In the genomic region with DNA sequence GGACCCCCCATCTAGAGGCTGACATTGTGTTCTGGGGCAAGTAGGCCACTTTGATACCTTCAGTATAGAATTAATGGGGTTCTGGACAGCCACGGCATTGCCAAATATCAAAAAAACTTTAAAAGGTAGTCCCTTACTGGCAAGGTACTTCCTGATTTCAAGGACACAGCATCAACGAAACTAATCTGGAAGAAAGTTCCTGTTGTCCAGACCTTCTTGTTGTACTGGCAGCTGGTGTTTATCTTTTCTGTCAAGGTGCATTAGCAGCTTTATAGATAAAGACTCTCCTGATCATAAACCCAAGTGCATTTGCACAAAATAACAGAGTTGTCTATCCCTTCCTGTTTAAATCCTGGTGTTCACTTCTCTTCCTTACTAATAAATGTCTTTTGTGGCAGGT, we compare ENCODE assay signal across 1 cellular context.
TF ChIP-seq lines count a peak whose summit lies in the region.

No MANE protein-coding gene starts in this region.

TF ChIP-seq in K562, 482 proteins besides CTCF, POLR2A, EP300 and RAD21 (continued from another document and continues in another):
- TF ChIP-seq TBL1XR1 (IDR thresholded peaks at IDR 0.05; ENCODE audit: low read length in 2 of 2) (peak in 1 of 2 experiments; percentile 75; a peak in 2 of 4 replicates), ASH1L (IDR thresholded peaks at IDR 0.05; ENCODE audit: borderline replicate concordance, low read depth, partially characterized antibody) (no peak), MTA3 (IDR thresholded peaks at IDR 0.05; ENCODE audit: borderline replicate concordance) (0 out of 2 replicates have a peak, but pooled peaks have one; percentile 56), CREB1 (IDR thresholded peaks at IDR 0.05) (0 out of 2 replicates have a peak, but pooled peaks have one; percentile 46), CREB1 (CRISPR knock-in tag; IDR thresholded peaks at IDR 0.05) (no peak), ADNP (tag; IDR thresholded peaks at IDR 0.05) (no peak), ARNT (IDR thresholded peaks at IDR 0.05) (peak in 1 of 2 experiments; percentile 88; a peak in 2 of 4 replicates), NFIC (IDR thresholded peaks at IDR 0.05) (peak; percentile 79), AFF1 (IDR thresholded peaks at IDR 0.05; ENCODE audit: low read depth in 1 of 2, partially characterized antibody in 2 of 2) (peak in 1 of 2 experiments; percentile 44), FOXP1 (CRISPR knock-in tag; IDR thresholded peaks at IDR 0.05) (no peak; the same call in 1 of the 2 replicates), STAT5A (IDR thresholded peaks at IDR 0.05; ENCODE audit: borderline replicate concordance, low read length) (peak; percentile 86), ZNF444 (CRISPR knock-in tag; IDR thresholded peaks at IDR 0.05) (no peak), SMARCE1 (IDR thresholded peaks at IDR 0.05) (peak; percentile 86), GATA2 (CRISPR knock-in tag; IDR thresholded peaks at IDR 0.05) (peak; percentile 86), SMAD4 (CRISPR knock-in tag; conservative IDR thresholded peaks at IDR 0.05) (peak; percentile 87), USF2 (CRISPR knock-in tag; IDR thresholded peaks at IDR 0.05) (no peak), ELF1 (tag; IDR thresholded peaks at IDR 0.05) (0 out of 2 replicates have a peak, but pooled peaks have one; percentile 39), KDM4B (IDR thresholded peaks at IDR 0.05; ENCODE audit: borderline replicate concordance in 2 of 2, low read depth in 1 of 2) (no peak), C11orf30 (IDR thresholded peaks at IDR 0.05; ENCODE audit: low read depth) (no peak), EP400 (IDR thresholded peaks at IDR 0.05) (peak; percentile 33; the same call in 1 of the 2 replicates), SOX6 (IDR thresholded peaks at IDR 0.05) (peak; percentile 96), ZEB2 (IDR thresholded peaks at IDR 0.05) (peak; percentile 97), FOXK2 (conservative IDR thresholded peaks at IDR 0.05 in 1 of 2, IDR thresholded peaks at IDR 0.05 in 1 of 2; ENCODE audit: low read depth in 2 of 2) (peak; percentile 82 to 91), ZNF436 (CRISPR knock-in tag; IDR thresholded peaks at IDR 0.05) (no peak), MAZ (CRISPR knock-in tag; conservative IDR thresholded peaks at IDR 0.05 in 1 of 2, IDR thresholded peaks at IDR 0.05 in 1 of 2) (peak in 1 of 2 experiments; percentile 51; a peak in 2 of 4 replicates), FOXM1 (IDR thresholded peaks at IDR 0.05; ENCODE audit: low read depth) (peak; percentile 87), FOXM1 (CRISPR knock-in tag; IDR thresholded peaks at IDR 0.05; ENCODE audit: low read depth) (no peak), NR1H2 (CRISPR knock-in tag; IDR thresholded peaks at IDR 0.05) (no peak), NCOR1 (IDR thresholded peaks at IDR 0.05) (peak; percentile 91), HNRNPL (IDR thresholded peaks at IDR 0.05; ENCODE audit: low read depth, low read length) (no peak), ZNF696 (CRISPR knock-in tag; conservative IDR thresholded peaks at IDR 0.05) (no peak), TEAD1 (CRISPR knock-in tag; IDR thresholded peaks at IDR 0.05) (no peak), CBFA2T2 (conservative IDR thresholded peaks at IDR 0.05) (peak; percentile 94)
- TF ChIP-seq, protein P1, sequence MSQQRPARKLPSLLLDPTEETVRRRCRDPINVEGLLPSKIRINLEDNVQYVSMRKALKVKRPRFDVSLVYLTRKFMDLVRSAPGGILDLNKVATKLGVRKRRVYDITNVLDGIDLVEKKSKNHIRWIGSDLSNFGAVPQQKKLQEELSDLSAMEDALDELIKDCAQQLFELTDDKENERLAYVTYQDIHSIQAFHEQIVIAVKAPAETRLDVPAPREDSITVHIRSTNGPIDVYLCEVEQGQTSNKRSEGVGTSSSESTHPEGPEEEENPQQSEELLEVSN (IDR thresholded peaks at IDR 0.05; ENCODE audit: borderline replicate concordance in 1 of 2, extremely low read depth in 1 of 2, insufficient read depth in 1 of 2, insufficient read length in 1 of 2, low read depth in 1 of 2, low read length in 1 of 2, poor library complexity in 1 of 2, severe bottlenecking in 1 of 2): no peak
- TF ChIP-seq, protein P2, sequence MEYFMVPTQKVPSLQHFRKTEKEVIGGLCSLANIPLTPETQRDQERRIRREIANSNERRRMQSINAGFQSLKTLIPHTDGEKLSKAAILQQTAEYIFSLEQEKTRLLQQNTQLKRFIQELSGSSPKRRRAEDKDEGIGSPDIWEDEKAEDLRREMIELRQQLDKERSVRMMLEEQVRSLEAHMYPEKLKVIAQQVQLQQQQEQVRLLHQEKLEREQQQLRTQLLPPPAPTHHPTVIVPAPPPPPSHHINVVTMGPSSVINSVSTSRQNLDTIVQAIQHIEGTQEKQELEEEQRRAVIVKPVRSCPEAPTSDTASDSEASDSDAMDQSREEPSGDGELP (CRISPR knock-in tag; IDR thresholded peaks at IDR 0.05; ENCODE audit: borderline replicate concordance): peak; percentile 29; the same call in 1 of the 2 replicates
- TF ChIP-seq, protein P3, sequence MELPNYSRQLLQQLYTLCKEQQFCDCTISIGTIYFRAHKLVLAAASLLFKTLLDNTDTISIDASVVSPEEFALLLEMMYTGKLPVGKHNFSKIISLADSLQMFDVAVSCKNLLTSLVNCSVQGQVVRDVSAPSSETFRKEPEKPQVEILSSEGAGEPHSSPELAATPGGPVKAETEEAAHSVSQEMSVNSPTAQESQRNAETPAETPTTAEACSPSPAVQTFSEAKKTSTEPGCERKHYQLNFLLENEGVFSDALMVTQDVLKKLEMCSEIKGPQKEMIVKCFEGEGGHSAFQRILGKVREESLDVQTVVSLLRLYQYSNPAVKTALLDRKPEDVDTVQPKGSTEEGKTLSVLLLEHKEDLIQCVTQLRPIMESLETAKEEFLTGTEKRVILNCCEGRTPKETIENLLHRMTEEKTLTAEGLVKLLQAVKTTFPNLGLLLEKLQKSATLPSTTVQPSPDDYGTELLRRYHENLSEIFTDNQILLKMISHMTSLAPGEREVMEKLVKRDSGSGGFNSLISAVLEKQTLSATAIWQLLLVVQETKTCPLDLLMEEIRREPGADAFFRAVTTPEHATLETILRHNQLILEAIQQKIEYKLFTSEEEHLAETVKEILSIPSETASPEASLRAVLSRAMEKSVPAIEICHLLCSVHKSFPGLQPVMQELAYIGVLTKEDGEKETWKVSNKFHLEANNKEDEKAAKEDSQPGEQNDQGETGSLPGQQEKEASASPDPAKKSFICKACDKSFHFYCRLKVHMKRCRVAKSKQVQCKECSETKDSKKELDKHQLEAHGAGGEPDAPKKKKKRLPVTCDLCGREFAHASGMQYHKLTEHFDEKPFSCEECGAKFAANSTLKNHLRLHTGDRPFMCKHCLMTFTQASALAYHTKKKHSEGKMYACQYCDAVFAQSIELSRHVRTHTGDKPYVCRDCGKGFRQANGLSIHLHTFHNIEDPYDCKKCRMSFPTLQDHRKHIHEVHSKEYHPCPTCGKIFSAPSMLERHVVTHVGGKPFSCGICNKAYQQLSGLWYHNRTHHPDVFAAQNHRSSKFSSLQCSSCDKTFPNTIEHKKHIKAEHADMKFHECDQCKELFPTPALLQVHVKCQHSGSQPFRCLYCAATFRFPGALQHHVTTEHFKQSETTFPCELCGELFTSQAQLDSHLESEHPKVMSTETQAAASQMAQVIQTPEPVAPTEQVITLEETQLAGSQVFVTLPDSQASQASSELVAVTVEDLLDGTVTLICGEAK (IDR thresholded peaks at IDR 0.05): peak; percentile 69
- TF ChIP-seq, protein P3 (CRISPR knock-in tag; IDR thresholded peaks at IDR 0.05): no peak
- TF ChIP-seq, protein P4, sequence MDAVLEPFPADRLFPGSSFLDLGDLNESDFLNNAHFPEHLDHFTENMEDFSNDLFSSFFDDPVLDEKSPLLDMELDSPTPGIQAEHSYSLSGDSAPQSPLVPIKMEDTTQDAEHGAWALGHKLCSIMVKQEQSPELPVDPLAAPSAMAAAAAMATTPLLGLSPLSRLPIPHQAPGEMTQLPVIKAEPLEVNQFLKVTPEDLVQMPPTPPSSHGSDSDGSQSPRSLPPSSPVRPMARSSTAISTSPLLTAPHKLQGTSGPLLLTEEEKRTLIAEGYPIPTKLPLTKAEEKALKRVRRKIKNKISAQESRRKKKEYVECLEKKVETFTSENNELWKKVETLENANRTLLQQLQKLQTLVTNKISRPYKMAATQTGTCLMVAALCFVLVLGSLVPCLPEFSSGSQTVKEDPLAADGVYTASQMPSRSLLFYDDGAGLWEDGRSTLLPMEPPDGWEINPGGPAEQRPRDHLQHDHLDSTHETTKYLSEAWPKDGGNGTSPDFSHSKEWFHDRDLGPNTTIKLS (IDR thresholded peaks at IDR 0.05; ENCODE audit: borderline replicate concordance, low read depth): peak; percentile 36; the same call in 1 of the 2 replicates
- TF ChIP-seq, protein P5, sequence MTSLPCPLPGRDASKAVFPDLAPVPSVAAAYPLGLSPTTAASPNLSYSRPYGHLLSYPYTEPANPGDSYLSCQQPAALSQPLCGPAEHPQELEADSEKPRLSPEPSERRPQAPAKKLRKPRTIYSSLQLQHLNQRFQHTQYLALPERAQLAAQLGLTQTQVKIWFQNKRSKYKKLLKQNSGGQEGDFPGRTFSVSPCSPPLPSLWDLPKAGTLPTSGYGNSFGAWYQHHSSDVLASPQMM (CRISPR knock-in tag; IDR thresholded peaks at IDR 0.05): no peak
- TF ChIP-seq, protein P6, sequence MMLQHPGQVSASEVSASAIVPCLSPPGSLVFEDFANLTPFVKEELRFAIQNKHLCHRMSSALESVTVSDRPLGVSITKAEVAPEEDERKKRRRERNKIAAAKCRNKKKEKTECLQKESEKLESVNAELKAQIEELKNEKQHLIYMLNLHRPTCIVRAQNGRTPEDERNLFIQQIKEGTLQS (IDR thresholded peaks at IDR 0.05): no peak
- TF ChIP-seq, protein P6 (CRISPR knock-in tag; conservative IDR thresholded peaks at IDR 0.05): no peak
- TF ChIP-seq, protein P7, sequence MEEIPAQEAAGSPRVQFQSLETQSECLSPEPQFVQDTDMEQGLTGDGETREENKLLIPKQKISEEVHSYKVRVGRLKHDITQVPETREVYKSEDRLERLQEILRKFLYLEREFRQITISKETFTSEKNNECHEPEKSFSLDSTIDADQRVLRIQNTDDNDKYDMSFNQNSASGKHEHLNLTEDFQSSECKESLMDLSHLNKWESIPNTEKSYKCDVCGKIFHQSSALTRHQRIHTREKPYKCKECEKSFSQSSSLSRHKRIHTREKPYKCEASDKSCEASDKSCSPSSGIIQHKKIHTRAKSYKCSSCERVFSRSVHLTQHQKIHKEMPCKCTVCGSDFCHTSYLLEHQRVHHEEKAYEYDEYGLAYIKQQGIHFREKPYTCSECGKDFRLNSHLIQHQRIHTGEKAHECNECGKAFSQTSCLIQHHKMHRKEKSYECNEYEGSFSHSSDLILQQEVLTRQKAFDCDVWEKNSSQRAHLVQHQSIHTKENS (CRISPR knock-in tag; IDR thresholded peaks at IDR 0.05): no peak
